ENCODE assay signal across 8 cellular contexts in genomic region chr2:208175069-208175842, GRCh38. TPM values are rescaled to one million over a fixed set of nuclear protein-coding genes. Genes with fewer than 3 reads are reported as not detected.
DNase-seq lines count a peak whose midpoint lies in the region; ATAC-seq and TF ChIP-seq lines count a peak whose summit lies in the region.

No MANE protein-coding gene starts in this region.

- peaks cover 19% of the 10 kb centered on the region for H3K4me1 Mint-ChIP-seq in progenitor cell of endocrine pancreas (ENCODE audit: low read depth)

- H3K27me3 Mint-ChIP-seq in progenitor cell of endocrine pancreas: no peaks in the 10 kb centered on the region

- no peaks in the 10 kb centered on the region for H3K36me3 Mint-ChIP-seq in progenitor cell of endocrine pancreas (ENCODE audit: insufficient read depth)

- H3K4me3 ChIP-seq in GM12875 (ENCODE audit: low read depth, low read length) (no peak overlapping the region), vagina (no peak overlapping the region)

- peak; percentile 90 for TF ChIP-seq CTCF in GM12875 (IDR thresholded peaks at IDR 0.05; ENCODE audit: borderline replicate concordance, insufficient read depth, low read depth, low read length)
- TF ChIP-seq CTCF in progenitor cell of endocrine pancreas (IDR thresholded peaks at IDR 0.05; ENCODE audit: unreplicated experiment): peak; percentile 89
- peak; percentile 48 to 68 (median 57) for TF ChIP-seq CTCF in vagina (IDR thresholded peaks at IDR 0.05)

- no peaks in the 10 kb centered on the region for H3K36me3 ChIP-seq in vagina

- DNase-seq in NAMALWA (ENCODE audit: low spot score) (peak; percentile 85), head of caudate nucleus (peak; percentile 54 to 94 (median 85)), progenitor cell of endocrine pancreas (ENCODE audit: low spot score, unreplicated experiment) (peak; percentile 52), vagina (ENCODE audit: extremely low spot score in 2 of 2) (no peak)
- peak; percentile 51 for DNase-seq in activated naive CD4-positive, alpha-beta T cell treated with anti-CD3 and anti-CD28 coated beads, Interleukin-2, amount 50 U/mL, for 16 hours

- H3K4me1 ChIP-seq in vagina: no peaks in the 10 kb centered on the region

- TF ChIP-seq POLR2A in vagina (IDR thresholded peaks at IDR 0.05): no peak

- H3K27me3 ChIP-seq in vagina: no peaks in the 10 kb centered on the region

- H3K4me3 Mint-ChIP-seq in progenitor cell of endocrine pancreas (ENCODE audit: low read depth): no peak overlapping the region

- intact Hi-C loops in head of caudate nucleus (cut with DNase I) (loop anchor here (5.0 kb wide), 1 partner anchor 77 kb away; no protein-coding TSS in a partner anchor), vagina (cut with DNase I) (loop anchor here (10.0 kb wide), 1 partner anchor 80 kb away; the partner anchor contains the start of gene IDH1)

- no peaks in the 10 kb centered on the region for H3K9me3 ChIP-seq in vagina

- no peak overlapping the region for H3K27ac ChIP-seq in vagina

- H3K27ac Mint-ChIP-seq in progenitor cell of endocrine pancreas: peak overlapping the region; percentile 59

- ATAC-seq in HG02588 (IDR thresholded peaks at IDR 0.05; ENCODE audit: unreplicated experiment): peak; percentile 99
- peak; percentile 100 for ATAC-seq in SK-N-SH treated with all-trans-retinoic acid at 6 μM for 48 hours

- no peaks in the 10 kb centered on the region for H3K9me3 Mint-ChIP-seq in progenitor cell of endocrine pancreas (ENCODE audit: low read depth)

TF ChIP-seq in SK-N-SH treated with all-trans-retinoic acid at 6 μM for 48 hours, 23 proteins besides CTCF, POLR2A, EP300 and RAD21:
- no peak for TF ChIP-seq ZC3H10 (CRISPR knock-in tag; IDR thresholded peaks at IDR 0.05)
- TF ChIP-seq, protein P1, sequence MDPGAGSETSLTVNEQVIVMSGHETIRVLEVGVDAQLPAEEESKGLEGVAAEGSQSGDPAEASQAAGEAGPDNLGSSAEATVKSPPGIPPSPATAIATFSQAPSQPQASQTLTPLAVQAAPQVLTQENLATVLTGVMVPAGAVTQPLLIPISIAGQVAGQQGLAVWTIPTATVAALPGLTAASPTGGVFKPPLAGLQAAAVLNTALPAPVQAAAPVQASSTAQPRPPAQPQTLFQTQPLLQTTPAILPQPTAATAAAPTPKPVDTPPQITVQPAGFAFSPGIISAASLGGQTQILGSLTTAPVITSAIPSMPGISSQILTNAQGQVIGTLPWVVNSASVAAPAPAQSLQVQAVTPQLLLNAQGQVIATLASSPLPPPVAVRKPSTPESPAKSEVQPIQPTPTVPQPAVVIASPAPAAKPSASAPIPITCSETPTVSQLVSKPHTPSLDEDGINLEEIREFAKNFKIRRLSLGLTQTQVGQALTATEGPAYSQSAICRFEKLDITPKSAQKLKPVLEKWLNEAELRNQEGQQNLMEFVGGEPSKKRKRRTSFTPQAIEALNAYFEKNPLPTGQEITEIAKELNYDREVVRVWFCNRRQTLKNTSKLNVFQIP (CRISPR knock-in tag; IDR thresholded peaks at IDR 0.05; ENCODE audit: borderline replicate concordance, low read depth): no peak
- TF ChIP-seq ARNTL (CRISPR knock-in tag; IDR thresholded peaks at IDR 0.05; ENCODE audit: borderline replicate concordance, low read depth): no peak
TF ChIP-seq in SK-N-SH treated with all-trans-retinoic acid at 6 μM for 48 hours: peak in this region for 0.

RNA-seq across cellular contexts. Expression of gene CRYGA, which starts 11.9 kb away (rescaled TPM):
- total RNA-seq in progenitor cell of endocrine pancreas (not detected in 2 replicates), vagina (not detected)

RNA-seq across cellular contexts. Expression of gene C2orf80, which starts 14.6 kb away (rescaled TPM):
- total RNA-seq in progenitor cell of endocrine pancreas: not detected in 2 replicates
- not detected for total RNA-seq in vagina

RNA-seq across cellular contexts. Expression of gene CRYGB, which starts 29.3 kb away (rescaled TPM):
- not detected in 2 replicates for total RNA-seq in progenitor cell of endocrine pancreas
- total RNA-seq in vagina: not detected

RNA-seq across cellular contexts. Expression of gene CRYGC, which starts 45.6 kb away (rescaled TPM):
- total RNA-seq in progenitor cell of endocrine pancreas (not detected in 2 replicates), vagina (not detected)

RNA-seq across cellular contexts. Expression of gene CRYGD, which starts 50.9 kb away (rescaled TPM):
- total RNA-seq in progenitor cell of endocrine pancreas (not detected in 2 replicates), vagina (not detected)

Comparison
In these comparisons a context has a peak if more than half of its experiments do, and no peak if none do; other contexts are left out.
1. DNase-seq: peak in NAMALWA (single experiment), activated naive CD4-positive, alpha-beta T cell treated with anti-CD3 and anti-CD28 coated beads, Interleukin-2, amount 50 U/mL, for 16 hours (single experiment), head of caudate nucleus (42 of 42) and progenitor cell of endocrine pancreas (single experiment); none in vagina (0 of 2).
2. Peak in every context shown above with its lines, with median percentiles within 50 percentile points of each other: CTCF ChIP-seq.